Comparison of ENCODE assay signal across 8 cellular contexts in the genomic region with DNA sequence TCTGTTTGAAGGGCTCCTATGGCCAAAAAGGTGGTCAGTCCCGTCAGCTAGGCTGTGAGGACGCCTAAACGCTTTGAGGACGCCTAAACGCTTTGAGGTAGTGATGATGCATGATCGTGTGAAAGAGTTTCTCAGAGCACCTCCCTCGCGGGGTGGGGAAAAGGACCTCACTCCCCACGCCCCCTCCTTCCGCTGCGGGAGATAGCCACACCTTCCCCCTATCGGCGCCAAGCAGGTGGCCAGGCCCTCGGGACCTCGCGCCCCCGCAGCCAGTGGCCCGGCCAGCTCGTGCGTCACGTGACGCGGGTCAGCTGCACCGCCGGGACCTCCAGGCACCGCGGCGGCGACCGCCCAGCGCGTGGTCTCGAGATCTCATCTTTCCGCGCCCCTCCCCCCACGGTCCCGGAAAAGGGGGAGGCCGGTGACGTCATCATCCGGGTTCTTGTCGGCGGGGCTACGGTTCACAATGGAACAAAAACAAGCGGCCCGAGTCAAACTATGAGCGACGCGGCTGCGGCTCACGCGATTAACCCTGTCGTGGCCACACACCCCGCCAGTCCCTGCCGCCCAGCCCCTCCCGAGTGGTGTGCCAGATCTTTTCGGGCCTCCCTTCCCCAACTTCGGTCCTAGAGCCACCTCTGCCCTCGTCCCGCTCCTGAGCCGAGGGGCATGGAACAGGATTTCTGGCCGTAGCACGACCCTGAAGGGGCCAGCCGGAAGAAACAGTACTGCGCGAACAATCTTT. TPM values are rescaled to one million over a fixed set of nuclear protein-coding genes. Genes with fewer than 3 reads are reported as not detected.
A peak's percentile ranks its signal among the peaks of the same experiment; 100 is the strongest.
DNase-seq lines count a peak whose midpoint lies in the region; ATAC-seq, FAIRE-seq and TF ChIP-seq lines count a peak whose summit lies in the region.

No MANE protein-coding gene starts in this region.

- peak overlapping the region; percentile 92 for H3K4me3 ChIP-seq in Caco-2 (ENCODE audit: low read depth, low read length)

- BruUV-seq in Caco-2 (replicated peaks; lab: Mats Ljungman, UMichigan) = no TSS peak

- intact Hi-C loops in Caco-2 (cut with micrococcal nuclease; ENCODE audit: unreplicated experiment) = loop anchor here (2.0 to 10.0 kb wide), 4 partner anchors 58 to 350 kb away; a partner anchor contains a TSS

- H3K4me1 Mint-ChIP-seq in Caco-2 (ENCODE audit: low read depth, unreplicated experiment) = no peaks in the 10 kb centered on the region
- peaks cover 22% of the 10 kb centered on the region for H3K4me1 Mint-ChIP-seq in activated CD8-positive, alpha-beta memory T cell treated with anti-CD3 and anti-CD28 coated beads, Interleukin-2, amount 10 ng/mL, durations not matched to agents 7 days and 5 days
- peaks cover 7 to 15% of the 10 kb centered on the region in 2 donors for H3K4me1 Mint-ChIP-seq in effector memory CD8-positive, alpha-beta T cell (ENCODE audit: low read depth in 2 of 2)

- H3K27ac Mint-ChIP-seq in Caco-2 (ENCODE audit: unreplicated experiment) = peak overlapping the region; percentile 98
- H3K27ac Mint-ChIP-seq in activated CD8-positive, alpha-beta memory T cell treated with anti-CD3 and anti-CD28 coated beads, Interleukin-2, amount 10 ng/mL, durations not matched to agents 7 days and 5 days = peak overlapping the region; percentile 99
- peak overlapping the region; percentile 98 for H3K27ac Mint-ChIP-seq in effector memory CD8-positive, alpha-beta T cell

- ATAC-seq in GM21381 (IDR thresholded peaks at IDR 0.05; ENCODE audit: unreplicated experiment) = peak; percentile 59
- peak; percentile 73 for ATAC-seq in activated CD8-positive, alpha-beta memory T cell treated with anti-CD3 and anti-CD28 coated beads, Interleukin-2, amount 10 ng/mL, durations not matched to agents 7 days and 5 days
- peak; percentile 64 for ATAC-seq in effector memory CD8-positive, alpha-beta T cell (replicated peaks)

- no peaks in the 10 kb centered on the region for H3K27me3 ChIP-seq in Caco-2 (replicated peaks; ENCODE audit: control insufficient read depth, insufficient read depth, low read length)

- H3K4me1 ChIP-seq in Caco-2 = peaks cover 13% of the 10 kb centered on the region

- no peaks in the 10 kb centered on the region for H3K27me3 Mint-ChIP-seq in Caco-2 (ENCODE audit: insufficient read depth, unreplicated experiment)
- no peaks in the 10 kb centered on the region for H3K27me3 Mint-ChIP-seq in activated CD8-positive, alpha-beta memory T cell treated with anti-CD3 and anti-CD28 coated beads, Interleukin-2, amount 10 ng/mL, durations not matched to agents 7 days and 5 days
- H3K27me3 Mint-ChIP-seq in effector memory CD8-positive, alpha-beta T cell = no peaks in the 10 kb centered on the region

- no peak for TF ChIP-seq CTCF in Caco-2 (IDR thresholded peaks at IDR 0.05; ENCODE audit: insufficient read depth in 1 of 2, low read depth in 1 of 2, low read length in 1 of 2, severe bottlenecking in 1 of 2, unreplicated experiment in 1 of 2)

- CTCF ChIA-PET in Caco-2 (lab: Charles Lee) = interaction anchor here (0.6 to 1.2 kb wide), 3 partner anchors 28 to 540 kb away, joined by 3 to 7 read pairs (median 4); no protein-coding TSS in a partner anchor
- CTCF ChIA-PET in activated CD8-positive, alpha-beta memory T cell treated with anti-CD3 and anti-CD28 coated beads, Interleukin-2, amount 10 ng/mL, durations not matched to agents 7 days and 5 days (lab: Charles Lee) = interaction anchor here (2.9 kb wide), 1 partner anchor 30 kb away, joined by 19 read pairs; no protein-coding TSS in a partner anchor

- no peaks in the 10 kb centered on the region for H3K9me3 Mint-ChIP-seq in Caco-2 (ENCODE audit: unreplicated experiment)
- H3K9me3 Mint-ChIP-seq in activated CD8-positive, alpha-beta memory T cell treated with anti-CD3 and anti-CD28 coated beads, Interleukin-2, amount 10 ng/mL, durations not matched to agents 7 days and 5 days (ENCODE audit: low read depth) = no peaks in the 10 kb centered on the region
- H3K9me3 Mint-ChIP-seq in effector memory CD8-positive, alpha-beta T cell = no peaks in the 10 kb centered on the region

- peak overlapping the region; percentile 81 for H3K4me3 Mint-ChIP-seq in Caco-2 (ENCODE audit: unreplicated experiment)
- H3K4me3 Mint-ChIP-seq in activated CD8-positive, alpha-beta memory T cell treated with anti-CD3 and anti-CD28 coated beads, Interleukin-2, amount 10 ng/mL, durations not matched to agents 7 days and 5 days = peak overlapping the region; percentile 87
- peak overlapping the region; percentile 83 to 86 for H3K4me3 Mint-ChIP-seq in effector memory CD8-positive, alpha-beta T cell

- DNase-seq in Caco-2 (peak; percentile 96 to 97), HTR-8/SVneo (ENCODE audit: insufficient read length, low spot score) (peak; percentile 71), NOMO-1 treated with DMSO at 0.1 percent for 48 hours (lab: John Stamatoyannopoulos, UW; ENCODE audit: unreplicated experiment) (peak; percentile 99), medulla oblongata (ENCODE audit: extremely low spot score) (peak; percentile 93)
- DNase-seq in activated CD8-positive, alpha-beta memory T cell treated with anti-CD3 and anti-CD28 coated beads, Interleukin-2, amount 10 ng/mL, durations not matched to agents 7 days and 5 days = peak; percentile 95
- DNase-seq in effector memory CD8-positive, alpha-beta T cell = peak; percentile 96
- DNase-seq in stimulated activated CD4-positive, alpha-beta T cell treated with anti-CD3 and anti-CD28 coated beads, TNF-alpha, amount 100 ng/mL, for 48 hours (ENCODE audit: low read depth in 3 of 3) = peak; percentile 86 to 99 (median 90)

- POLR2A ChIA-PET in Caco-2 (lab: Charles Lee) = interaction anchor here (0.6 to 1.6 kb wide), 5 partner anchors 56 to 207 kb away, joined by 4 to 12 read pairs (median 5); no protein-coding TSS in a partner anchor

- H3K9me3 ChIP-seq in Caco-2 = no peaks in the 10 kb centered on the region

- peak; percentile 99 for FAIRE-seq in HTR-8/SVneo (lab: Jason Lieb, UNC)

- H3K36me3 Mint-ChIP-seq in Caco-2 (ENCODE audit: insufficient read depth, unreplicated experiment) = peaks cover 25% of the 10 kb centered on the region
- H3K36me3 Mint-ChIP-seq in activated CD8-positive, alpha-beta memory T cell treated with anti-CD3 and anti-CD28 coated beads, Interleukin-2, amount 10 ng/mL, durations not matched to agents 7 days and 5 days = peaks cover 8% of the 10 kb centered on the region
- peaks cover 46% of the 10 kb centered on the region for H3K36me3 Mint-ChIP-seq in effector memory CD8-positive, alpha-beta T cell (ENCODE audit: insufficient read depth)

- no peaks in the 10 kb centered on the region for H3K36me3 ChIP-seq in Caco-2 (ENCODE audit: control insufficient read depth, insufficient read depth, low read length)

RNA-seq across cellular contexts. Expression of a gene that starts 0.7 kb away (rescaled TPM):
- total RNA-seq in Caco-2 (2022) = 71.5 and 73.7 TPM in 2 replicates
- 10 to 100 TPM; 44.9 to 47.3 TPM for total RNA-seq in activated CD8-positive, alpha-beta memory T cell treated with anti-CD3 and anti-CD28 coated beads, Interleukin-2, amount 10 ng/mL, durations not matched to agents 7 days and 5 days

Comparison
In these comparisons a context has a peak if more than half of its experiments do, and no peak if none do; other contexts are left out.
1. Peak in every context shown above with its lines: DNase-seq, ATAC-seq and H3K4me3 ChIP-seq.